Comparison of ENCODE assay signal across 1 cellular context in the genomic region with DNA sequence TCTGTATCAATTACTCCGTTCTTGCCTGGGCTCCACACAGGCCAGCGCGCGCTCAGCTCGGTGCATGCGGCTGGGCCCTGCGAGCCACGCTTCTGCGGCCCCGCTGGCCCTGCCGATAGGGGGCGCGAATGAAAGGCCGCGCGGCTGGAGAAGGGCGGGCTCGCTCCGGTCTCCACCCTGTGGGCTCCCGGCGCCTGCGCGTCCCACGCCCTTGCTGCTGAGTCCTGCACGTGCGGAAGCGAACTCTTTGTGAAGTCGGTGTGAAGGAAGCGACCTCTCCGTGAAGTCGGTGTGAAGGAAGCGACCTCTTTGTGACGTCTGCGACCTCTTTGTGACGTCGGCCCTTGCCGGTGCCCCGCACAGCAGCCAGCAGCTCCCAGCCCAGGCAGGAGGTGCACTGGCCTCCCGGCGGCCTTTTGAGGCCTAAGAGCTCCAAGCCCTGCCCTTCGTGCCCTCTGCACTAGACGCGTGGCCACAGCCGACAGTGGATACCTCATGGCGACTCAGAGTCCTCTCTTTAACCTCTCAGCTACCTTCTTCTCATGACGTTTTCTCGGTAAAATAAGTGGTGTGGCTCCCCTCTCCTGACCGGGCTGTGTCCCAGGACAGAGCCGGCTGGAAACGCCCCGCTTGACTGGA.
TF ChIP-seq lines count a peak whose summit lies in the region.

No MANE protein-coding gene starts in this region.

TF ChIP-seq in WTC11, 78 proteins besides CTCF, POLR2A, EP300 and RAD21 (continued from another document and continues in another):
- TF ChIP-seq, protein P1, sequence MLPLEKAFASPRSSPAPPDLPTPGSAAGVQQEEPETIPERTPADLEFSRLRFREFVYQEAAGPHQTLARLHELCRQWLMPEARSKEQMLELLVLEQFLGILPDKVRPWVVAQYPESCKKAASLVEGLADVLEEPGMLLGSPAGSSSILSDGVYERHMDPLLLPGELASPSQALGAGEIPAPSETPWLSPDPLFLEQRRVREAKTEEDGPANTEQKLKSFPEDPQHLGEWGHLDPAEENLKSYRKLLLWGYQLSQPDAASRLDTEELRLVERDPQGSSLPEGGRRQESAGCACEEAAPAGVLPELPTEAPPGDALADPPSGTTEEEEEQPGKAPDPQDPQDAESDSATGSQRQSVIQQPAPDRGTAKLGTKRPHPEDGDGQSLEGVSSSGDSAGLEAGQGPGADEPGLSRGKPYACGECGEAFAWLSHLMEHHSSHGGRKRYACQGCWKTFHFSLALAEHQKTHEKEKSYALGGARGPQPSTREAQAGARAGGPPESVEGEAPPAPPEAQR (CRISPR knock-in tag; IDR thresholded peaks at IDR 0.05) = no peak
- TF ChIP-seq, protein P2, sequence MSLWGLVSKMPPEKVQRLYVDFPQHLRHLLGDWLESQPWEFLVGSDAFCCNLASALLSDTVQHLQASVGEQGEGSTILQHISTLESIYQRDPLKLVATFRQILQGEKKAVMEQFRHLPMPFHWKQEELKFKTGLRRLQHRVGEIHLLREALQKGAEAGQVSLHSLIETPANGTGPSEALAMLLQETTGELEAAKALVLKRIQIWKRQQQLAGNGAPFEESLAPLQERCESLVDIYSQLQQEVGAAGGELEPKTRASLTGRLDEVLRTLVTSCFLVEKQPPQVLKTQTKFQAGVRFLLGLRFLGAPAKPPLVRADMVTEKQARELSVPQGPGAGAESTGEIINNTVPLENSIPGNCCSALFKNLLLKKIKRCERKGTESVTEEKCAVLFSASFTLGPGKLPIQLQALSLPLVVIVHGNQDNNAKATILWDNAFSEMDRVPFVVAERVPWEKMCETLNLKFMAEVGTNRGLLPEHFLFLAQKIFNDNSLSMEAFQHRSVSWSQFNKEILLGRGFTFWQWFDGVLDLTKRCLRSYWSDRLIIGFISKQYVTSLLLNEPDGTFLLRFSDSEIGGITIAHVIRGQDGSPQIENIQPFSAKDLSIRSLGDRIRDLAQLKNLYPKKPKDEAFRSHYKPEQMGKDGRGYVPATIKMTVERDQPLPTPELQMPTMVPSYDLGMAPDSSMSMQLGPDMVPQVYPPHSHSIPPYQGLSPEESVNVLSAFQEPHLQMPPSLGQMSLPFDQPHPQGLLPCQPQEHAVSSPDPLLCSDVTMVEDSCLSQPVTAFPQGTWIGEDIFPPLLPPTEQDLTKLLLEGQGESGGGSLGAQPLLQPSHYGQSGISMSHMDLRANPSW (CRISPR knock-in tag; conservative IDR thresholded peaks at IDR 0.05; ENCODE audit: low read depth) = 0 out of 2 replicates have a peak, but pooled peaks have one; percentile 76
- TF ChIP-seq TCF7 (CRISPR knock-in tag; IDR thresholded peaks at IDR 0.05; ENCODE audit: low read depth) (no peak; the same call in 1 of the 2 replicates), GRHL2 (CRISPR knock-in tag; IDR thresholded peaks at IDR 0.05; ENCODE audit: insufficient replicate concordance, severe bottlenecking) (no peak), ZNF396 (CRISPR knock-in tag; IDR thresholded peaks at IDR 0.05; ENCODE audit: borderline replicate concordance) (no peak), MYBL2 (CRISPR knock-in tag; IDR thresholded peaks at IDR 0.05) (peak; percentile 82; the same call in 1 of the 2 replicates), TEAD4 (CRISPR knock-in tag; IDR thresholded peaks at IDR 0.05) (peak; percentile 76; the same call in 1 of the 2 replicates), TEAD1 (CRISPR knock-in tag; IDR thresholded peaks at IDR 0.05) (peak; percentile 83), ZNF138 (CRISPR knock-in tag; conservative IDR thresholded peaks at IDR 0.05) (peak; percentile 97), GTF2I (CRISPR knock-in tag; conservative IDR thresholded peaks at IDR 0.05) (no peak), CREB1 (CRISPR knock-in tag; IDR thresholded peaks at IDR 0.05) (peak; percentile 86), IRF2 (CRISPR knock-in tag; IDR thresholded peaks at IDR 0.05; ENCODE audit: borderline replicate concordance, low read depth) (no peak), ZNF317 (CRISPR knock-in tag; IDR thresholded peaks at IDR 0.05; ENCODE audit: borderline replicate concordance, low read depth) (no peak), NFE2L1 (CRISPR knock-in tag; IDR thresholded peaks at IDR 0.05) (peak; percentile 94), ZBTB21 (CRISPR knock-in tag; IDR thresholded peaks at IDR 0.05; ENCODE audit: borderline replicate concordance) (peak; percentile 97), JUN (CRISPR knock-in tag; IDR thresholded peaks at IDR 0.05) (peak; percentile 69; the same call in 1 of the 2 replicates), SP1 (CRISPR knock-in tag; conservative IDR thresholded peaks at IDR 0.05) (peak; percentile 81), CREM (CRISPR knock-in tag; IDR thresholded peaks at IDR 0.05) (no peak; the same call in 1 of the 2 replicates), ZNF263 (CRISPR knock-in tag; IDR thresholded peaks at IDR 0.05; ENCODE audit: low read depth) (no peak), RELA (CRISPR knock-in tag; IDR thresholded peaks at IDR 0.05; ENCODE audit: borderline replicate concordance) (peak; percentile 83; the same call in 1 of the 2 replicates), PRRX2 (CRISPR knock-in tag; IDR thresholded peaks at IDR 0.05) (no peak)
- TF ChIP-seq, protein P3, sequence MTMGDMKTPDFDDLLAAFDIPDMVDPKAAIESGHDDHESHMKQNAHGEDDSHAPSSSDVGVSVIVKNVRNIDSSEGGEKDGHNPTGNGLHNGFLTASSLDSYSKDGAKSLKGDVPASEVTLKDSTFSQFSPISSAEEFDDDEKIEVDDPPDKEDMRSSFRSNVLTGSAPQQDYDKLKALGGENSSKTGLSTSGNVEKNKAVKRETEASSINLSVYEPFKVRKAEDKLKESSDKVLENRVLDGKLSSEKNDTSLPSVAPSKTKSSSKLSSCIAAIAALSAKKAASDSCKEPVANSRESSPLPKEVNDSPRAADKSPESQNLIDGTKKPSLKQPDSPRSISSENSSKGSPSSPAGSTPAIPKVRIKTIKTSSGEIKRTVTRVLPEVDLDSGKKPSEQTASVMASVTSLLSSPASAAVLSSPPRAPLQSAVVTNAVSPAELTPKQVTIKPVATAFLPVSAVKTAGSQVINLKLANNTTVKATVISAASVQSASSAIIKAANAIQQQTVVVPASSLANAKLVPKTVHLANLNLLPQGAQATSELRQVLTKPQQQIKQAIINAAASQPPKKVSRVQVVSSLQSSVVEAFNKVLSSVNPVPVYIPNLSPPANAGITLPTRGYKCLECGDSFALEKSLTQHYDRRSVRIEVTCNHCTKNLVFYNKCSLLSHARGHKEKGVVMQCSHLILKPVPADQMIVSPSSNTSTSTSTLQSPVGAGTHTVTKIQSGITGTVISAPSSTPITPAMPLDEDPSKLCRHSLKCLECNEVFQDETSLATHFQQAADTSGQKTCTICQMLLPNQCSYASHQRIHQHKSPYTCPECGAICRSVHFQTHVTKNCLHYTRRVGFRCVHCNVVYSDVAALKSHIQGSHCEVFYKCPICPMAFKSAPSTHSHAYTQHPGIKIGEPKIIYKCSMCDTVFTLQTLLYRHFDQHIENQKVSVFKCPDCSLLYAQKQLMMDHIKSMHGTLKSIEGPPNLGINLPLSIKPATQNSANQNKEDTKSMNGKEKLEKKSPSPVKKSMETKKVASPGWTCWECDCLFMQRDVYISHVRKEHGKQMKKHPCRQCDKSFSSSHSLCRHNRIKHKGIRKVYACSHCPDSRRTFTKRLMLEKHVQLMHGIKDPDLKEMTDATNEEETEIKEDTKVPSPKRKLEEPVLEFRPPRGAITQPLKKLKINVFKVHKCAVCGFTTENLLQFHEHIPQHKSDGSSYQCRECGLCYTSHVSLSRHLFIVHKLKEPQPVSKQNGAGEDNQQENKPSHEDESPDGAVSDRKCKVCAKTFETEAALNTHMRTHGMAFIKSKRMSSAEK (CRISPR knock-in tag; IDR thresholded peaks at IDR 0.05; ENCODE audit: borderline replicate concordance) = 0 out of 2 replicates have a peak, but pooled peaks have one; percentile 36
- TF ChIP-seq, protein P4, sequence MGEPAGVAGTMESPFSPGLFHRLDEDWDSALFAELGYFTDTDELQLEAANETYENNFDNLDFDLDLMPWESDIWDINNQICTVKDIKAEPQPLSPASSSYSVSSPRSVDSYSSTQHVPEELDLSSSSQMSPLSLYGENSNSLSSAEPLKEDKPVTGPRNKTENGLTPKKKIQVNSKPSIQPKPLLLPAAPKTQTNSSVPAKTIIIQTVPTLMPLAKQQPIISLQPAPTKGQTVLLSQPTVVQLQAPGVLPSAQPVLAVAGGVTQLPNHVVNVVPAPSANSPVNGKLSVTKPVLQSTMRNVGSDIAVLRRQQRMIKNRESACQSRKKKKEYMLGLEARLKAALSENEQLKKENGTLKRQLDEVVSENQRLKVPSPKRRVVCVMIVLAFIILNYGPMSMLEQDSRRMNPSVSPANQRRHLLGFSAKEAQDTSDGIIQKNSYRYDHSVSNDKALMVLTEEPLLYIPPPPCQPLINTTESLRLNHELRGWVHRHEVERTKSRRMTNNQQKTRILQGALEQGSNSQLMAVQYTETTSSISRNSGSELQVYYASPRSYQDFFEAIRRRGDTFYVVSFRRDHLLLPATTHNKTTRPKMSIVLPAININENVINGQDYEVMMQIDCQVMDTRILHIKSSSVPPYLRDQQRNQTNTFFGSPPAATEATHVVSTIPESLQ (CRISPR knock-in tag; IDR thresholded peaks at IDR 0.05) = no peak
- TF ChIP-seq, protein P5, sequence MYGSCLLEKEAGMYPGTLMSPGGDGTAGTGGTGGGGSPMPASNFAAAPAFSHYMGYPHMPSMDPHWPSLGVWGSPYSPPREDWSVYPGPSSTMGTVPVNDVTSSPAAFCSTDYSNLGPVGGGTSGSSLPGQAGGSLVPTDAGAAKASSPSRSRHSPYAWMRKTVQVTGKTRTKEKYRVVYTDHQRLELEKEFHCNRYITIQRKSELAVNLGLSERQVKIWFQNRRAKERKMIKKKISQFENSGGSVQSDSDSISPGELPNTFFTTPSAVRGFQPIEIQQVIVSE (CRISPR knock-in tag; IDR thresholded peaks at IDR 0.05; ENCODE audit: borderline replicate concordance) = no peak
- TF ChIP-seq, protein P6, sequence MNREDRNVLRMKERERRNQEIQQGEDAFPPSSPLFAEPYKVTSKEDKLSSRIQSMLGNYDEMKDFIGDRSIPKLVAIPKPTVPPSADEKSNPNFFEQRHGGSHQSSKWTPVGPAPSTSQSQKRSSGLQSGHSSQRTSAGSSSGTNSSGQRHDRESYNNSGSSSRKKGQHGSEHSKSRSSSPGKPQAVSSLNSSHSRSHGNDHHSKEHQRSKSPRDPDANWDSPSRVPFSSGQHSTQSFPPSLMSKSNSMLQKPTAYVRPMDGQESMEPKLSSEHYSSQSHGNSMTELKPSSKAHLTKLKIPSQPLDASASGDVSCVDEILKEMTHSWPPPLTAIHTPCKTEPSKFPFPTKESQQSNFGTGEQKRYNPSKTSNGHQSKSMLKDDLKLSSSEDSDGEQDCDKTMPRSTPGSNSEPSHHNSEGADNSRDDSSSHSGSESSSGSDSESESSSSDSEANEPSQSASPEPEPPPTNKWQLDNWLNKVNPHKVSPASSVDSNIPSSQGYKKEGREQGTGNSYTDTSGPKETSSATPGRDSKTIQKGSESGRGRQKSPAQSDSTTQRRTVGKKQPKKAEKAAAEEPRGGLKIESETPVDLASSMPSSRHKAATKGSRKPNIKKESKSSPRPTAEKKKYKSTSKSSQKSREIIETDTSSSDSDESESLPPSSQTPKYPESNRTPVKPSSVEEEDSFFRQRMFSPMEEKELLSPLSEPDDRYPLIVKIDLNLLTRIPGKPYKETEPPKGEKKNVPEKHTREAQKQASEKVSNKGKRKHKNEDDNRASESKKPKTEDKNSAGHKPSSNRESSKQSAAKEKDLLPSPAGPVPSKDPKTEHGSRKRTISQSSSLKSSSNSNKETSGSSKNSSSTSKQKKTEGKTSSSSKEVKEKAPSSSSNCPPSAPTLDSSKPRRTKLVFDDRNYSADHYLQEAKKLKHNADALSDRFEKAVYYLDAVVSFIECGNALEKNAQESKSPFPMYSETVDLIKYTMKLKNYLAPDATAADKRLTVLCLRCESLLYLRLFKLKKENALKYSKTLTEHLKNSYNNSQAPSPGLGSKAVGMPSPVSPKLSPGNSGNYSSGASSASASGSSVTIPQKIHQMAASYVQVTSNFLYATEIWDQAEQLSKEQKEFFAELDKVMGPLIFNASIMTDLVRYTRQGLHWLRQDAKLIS (CRISPR knock-in tag; IDR thresholded peaks at IDR 0.05; ENCODE audit: borderline replicate concordance) = peak; percentile 92
- TF ChIP-seq, protein P7, sequence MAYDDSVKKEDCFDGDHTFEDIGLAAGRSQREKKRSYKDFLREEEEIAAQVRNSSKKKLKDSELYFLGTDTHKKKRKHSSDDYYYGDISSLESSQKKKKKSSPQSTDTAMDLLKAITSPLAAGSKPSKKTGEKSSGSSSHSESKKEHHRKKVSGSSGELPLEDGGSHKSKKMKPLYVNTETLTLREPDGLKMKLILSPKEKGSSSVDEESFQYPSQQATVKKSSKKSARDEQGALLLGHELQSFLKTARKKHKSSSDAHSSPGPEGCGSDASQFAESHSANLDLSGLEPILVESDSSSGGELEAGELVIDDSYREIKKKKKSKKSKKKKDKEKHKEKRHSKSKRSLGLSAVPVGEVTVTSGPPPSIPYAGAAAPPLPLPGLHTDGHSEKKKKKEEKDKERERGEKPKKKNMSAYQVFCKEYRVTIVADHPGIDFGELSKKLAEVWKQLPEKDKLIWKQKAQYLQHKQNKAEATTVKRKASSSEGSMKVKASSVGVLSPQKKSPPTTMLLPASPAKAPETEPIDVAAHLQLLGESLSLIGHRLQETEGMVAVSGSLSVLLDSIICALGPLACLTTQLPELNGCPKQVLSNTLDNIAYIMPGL (CRISPR knock-in tag; IDR thresholded peaks at IDR 0.05) = no peak; the same call in 1 of the 2 replicates
- TF ChIP-seq, protein P8, sequence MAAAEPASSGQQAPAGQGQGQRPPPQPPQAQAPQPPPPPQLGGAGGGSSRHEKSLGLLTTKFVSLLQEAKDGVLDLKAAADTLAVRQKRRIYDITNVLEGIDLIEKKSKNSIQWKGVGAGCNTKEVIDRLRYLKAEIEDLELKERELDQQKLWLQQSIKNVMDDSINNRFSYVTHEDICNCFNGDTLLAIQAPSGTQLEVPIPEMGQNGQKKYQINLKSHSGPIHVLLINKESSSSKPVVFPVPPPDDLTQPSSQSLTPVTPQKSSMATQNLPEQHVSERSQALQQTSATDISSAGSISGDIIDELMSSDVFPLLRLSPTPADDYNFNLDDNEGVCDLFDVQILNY (CRISPR knock-in tag; IDR thresholded peaks at IDR 0.05) = peak; percentile 75; the same call in 1 of the 2 replicates
- TF ChIP-seq, protein P9, sequence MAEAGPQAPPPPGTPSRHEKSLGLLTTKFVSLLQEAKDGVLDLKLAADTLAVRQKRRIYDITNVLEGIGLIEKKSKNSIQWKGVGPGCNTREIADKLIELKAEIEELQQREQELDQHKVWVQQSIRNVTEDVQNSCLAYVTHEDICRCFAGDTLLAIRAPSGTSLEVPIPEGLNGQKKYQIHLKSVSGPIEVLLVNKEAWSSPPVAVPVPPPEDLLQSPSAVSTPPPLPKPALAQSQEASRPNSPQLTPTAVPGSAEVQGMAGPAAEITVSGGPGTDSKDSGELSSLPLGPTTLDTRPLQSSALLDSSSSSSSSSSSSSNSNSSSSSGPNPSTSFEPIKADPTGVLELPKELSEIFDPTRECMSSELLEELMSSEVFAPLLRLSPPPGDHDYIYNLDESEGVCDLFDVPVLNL (CRISPR knock-in tag; IDR thresholded peaks at IDR 0.05; ENCODE audit: borderline replicate concordance, low read depth) = no peak
- TF ChIP-seq, protein P10, sequence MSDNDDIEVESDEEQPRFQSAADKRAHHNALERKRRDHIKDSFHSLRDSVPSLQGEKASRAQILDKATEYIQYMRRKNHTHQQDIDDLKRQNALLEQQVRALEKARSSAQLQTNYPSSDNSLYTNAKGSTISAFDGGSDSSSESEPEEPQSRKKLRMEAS (CRISPR knock-in tag; IDR thresholded peaks at IDR 0.05) = peak; percentile 99
- TF ChIP-seq, protein P11, sequence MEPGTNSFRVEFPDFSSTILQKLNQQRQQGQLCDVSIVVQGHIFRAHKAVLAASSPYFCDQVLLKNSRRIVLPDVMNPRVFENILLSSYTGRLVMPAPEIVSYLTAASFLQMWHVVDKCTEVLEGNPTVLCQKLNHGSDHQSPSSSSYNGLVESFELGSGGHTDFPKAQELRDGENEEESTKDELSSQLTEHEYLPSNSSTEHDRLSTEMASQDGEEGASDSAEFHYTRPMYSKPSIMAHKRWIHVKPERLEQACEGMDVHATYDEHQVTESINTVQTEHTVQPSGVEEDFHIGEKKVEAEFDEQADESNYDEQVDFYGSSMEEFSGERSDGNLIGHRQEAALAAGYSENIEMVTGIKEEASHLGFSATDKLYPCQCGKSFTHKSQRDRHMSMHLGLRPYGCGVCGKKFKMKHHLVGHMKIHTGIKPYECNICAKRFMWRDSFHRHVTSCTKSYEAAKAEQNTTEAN (CRISPR knock-in tag; IDR thresholded peaks at IDR 0.05) = peak; percentile 93; the same call in 1 of the 2 replicates
